Comparison of ENCODE assay signal across 24 cellular contexts in the genomic region with DNA sequence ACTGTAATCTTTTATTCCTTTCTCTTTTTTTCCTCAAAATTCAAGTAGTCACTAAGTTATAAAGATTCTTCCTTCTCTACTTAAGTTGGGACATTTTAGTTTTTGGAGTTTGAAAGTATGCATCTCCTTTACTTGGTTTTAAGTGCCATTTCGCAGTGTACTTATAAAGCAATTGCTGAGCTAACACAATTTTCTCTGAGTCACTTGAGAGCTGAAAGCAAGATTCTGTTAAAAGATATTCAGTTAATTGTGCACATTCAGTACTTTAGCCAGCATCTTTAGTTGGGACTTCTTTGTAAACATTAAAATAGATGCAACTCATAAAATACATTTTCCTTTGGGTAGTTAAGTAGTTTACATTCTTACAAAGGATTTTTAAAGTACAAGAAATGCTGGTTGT.
"Had no signal": no experiment of that assay in that cellular context is flagged by ENCODE, and none has a peak within 500 bp of the region (broad histone marks: within the 10 kb centered on the region; RNA-seq: fewer than 3 reads in every experiment).

No MANE protein-coding gene starts in this region.

- DNase-seq: activated B cell treated with CpG ODN at 0.5 μM for 24 hours; activated CD4-positive, alpha-beta T cell treated with anti-CD3 and anti-CD28 coated beads for 36 hours; activated CD4-positive, alpha-beta T cell treated with anti-CD3 and anti-CD28 coated beads, Interleukin-2, amount 50 U/mL, for 48 hours; activated CD8-positive, alpha-beta memory T cell treated with anti-CD3 and anti-CD28 coated beads, Interleukin-2, amount 50 U/mL, for 48 hours; activated naive CD4-positive, alpha-beta T cell; activated T-cell treated with anti-CD3 and anti-CD28 coated beads, Interleukin-2, amount 50 U/mL, for 4 hours; adrenal gland; brain microvascular endothelial cell; caudate nucleus; effector CD4-positive, alpha-beta T cell; erythroblast; gastrocnemius medialis; hypothalamus; left cardiac atrium; mucosa of descending colon; naive thymus-derived CD4-positive, alpha-beta T cell; occipital lobe; retina; stimulated activated CD4-positive, alpha-beta T cell treated with anti-CD3 and anti-CD28 coated beads, Interleukin-12 subunit alpha, Interleukin-12 subunit beta, amount 100 ng/mL, for 4 hours; substantia nigra; T-helper 9 cell had no signal

- H3K4me3 ChIP-seq: adrenal gland, ascending aorta, gastrocnemius medialis, mucosa of descending colon, tibial nerve had no signal

- H3K27ac ChIP-seq: adrenal gland, brain microvascular endothelial cell, gastrocnemius medialis had no signal

- FAIRE-seq: islet of Langerhans had no signal

- H3K27me3 ChIP-seq: adrenal gland, ascending aorta, brain microvascular endothelial cell, tibial nerve had no signal

- H3K36me3 ChIP-seq: adrenal gland, brain microvascular endothelial cell, gastrocnemius medialis had no signal

- H3K9me3 ChIP-seq: adrenal gland, ascending aorta, gastrocnemius medialis, mucosa of descending colon, tibial nerve had no signal

- ATAC-seq: activated CD4-positive, alpha-beta T cell treated with anti-CD3 and anti-CD28 coated beads for 36 hours; activated T-cell treated with anti-CD3 and anti-CD28 coated beads, Interleukin-2, amount 50 U/mL, for 4 hours; gastrocnemius medialis; left cardiac atrium; mucosa of descending colon; naive thymus-derived CD4-positive, alpha-beta T cell had no signal
